In the genomic region with DNA sequence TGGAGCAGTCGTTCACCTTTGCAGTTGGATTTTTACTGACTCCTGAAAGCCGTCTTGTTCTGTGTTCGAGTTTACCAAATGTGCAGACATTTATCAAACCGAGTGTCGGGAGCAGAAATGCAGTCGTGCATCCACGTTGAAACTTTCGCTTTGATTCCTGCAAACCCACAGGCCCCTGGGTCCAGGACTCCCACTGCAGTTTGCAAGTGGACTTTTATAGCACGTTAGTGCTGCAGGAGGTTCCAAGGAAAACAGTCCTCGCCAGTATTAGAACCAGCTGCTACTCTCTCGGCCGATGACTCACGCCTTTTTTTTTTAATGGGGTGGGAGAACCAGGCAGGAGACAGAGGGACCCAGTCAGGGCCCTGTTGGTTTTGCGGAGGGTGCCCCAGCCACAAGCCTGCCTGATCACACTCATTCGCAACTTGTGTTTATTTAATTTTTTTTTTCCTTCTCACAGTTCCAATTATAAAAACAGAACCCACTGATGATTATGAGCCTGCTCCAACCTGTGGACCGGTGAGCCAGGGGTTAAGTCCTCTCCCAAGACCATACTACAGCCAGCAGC, we compare ENCODE assay signal across 11 cellular contexts.
A peak's percentile ranks its signal among the peaks of the same experiment; 100 is the strongest.
DNase-seq lines count a peak whose midpoint lies in the region; ATAC-seq and TF ChIP-seq lines count a peak whose summit lies in the region.
"Had no signal": no experiment of that assay in that cellular context is flagged by ENCODE, and none has a peak within 500 bp of the region (broad histone marks: within the 10 kb centered on the region; RNA-seq: fewer than 3 reads in every experiment).

No MANE protein-coding gene starts in this region.

- H3K27me3 ChIP-seq in SJSA1 (replicated peaks) (no peaks in the 10 kb centered on the region), heart left ventricle (no peaks in the 10 kb centered on the region), skeletal muscle satellite cell (ENCODE audit: control insufficient read depth, insufficient read depth, low read length) (peaks cover 6% of the 10 kb centered on the region), esophagus squamous epithelium (no peaks in the 10 kb centered on the region)

- peak; percentile 83 for DNase-seq in GM04503 (ENCODE audit: low read depth)
- DNase-seq in SJSA1 (ENCODE audit: low read depth in 1 of 2, low spot score in 2 of 2), result peak; percentile 72 to 90
- DNase-seq in heart left ventricle, result peak in 3 of 5 donors; percentile 31 to 60 (median 55)
- DNase-seq in esophagus squamous epithelium (lab: John Stamatoyannopoulos, UW), result no peak
- no peak for DNase-seq in SHP77 (lab: John Stamatoyannopoulos, UW)
- DNase-seq in DMS153 treated with DMSO at 0.1 percent for 48 hours (lab: John Stamatoyannopoulos, UW; ENCODE audit: unreplicated experiment), result no peak
- no peak for DNase-seq in RPMI8226
- DNase-seq: activated gamma-delta T cell, erythroblast, NCI-H1930 had no signal

- 67 to 84% (median 74%) methylated on average over 16 of the region's 16 CpGs for WGBS in heart left ventricle, 4 donors
- WGBS in esophagus squamous epithelium, 2 donors, result 72 to 73% methylated on average over 16 of the region's 16 CpGs

- peaks cover 30% of the 10 kb centered on the region for H3K4me1 ChIP-seq in SJSA1 (replicated peaks)
- peaks cover 0 to 22% (median 3%) of the 10 kb centered on the region in 12 donors for H3K4me1 ChIP-seq in heart left ventricle
- peaks cover 24% of the 10 kb centered on the region for H3K4me1 ChIP-seq in skeletal muscle satellite cell (ENCODE audit: control insufficient read depth, insufficient read depth, low read length)
- peaks cover 0 to 16% (median 3%) of the 10 kb centered on the region in 3 donors for H3K4me1 ChIP-seq in esophagus squamous epithelium

- no peaks in the 10 kb centered on the region for H3K9me3 ChIP-seq in SJSA1 (replicated peaks)
- H3K9me3 ChIP-seq in heart left ventricle, result no peaks in the 10 kb centered on the region
- no peaks in the 10 kb centered on the region for H3K9me3 ChIP-seq in skeletal muscle satellite cell (replicated peaks; ENCODE audit: low read length)
- no peaks in the 10 kb centered on the region for H3K9me3 ChIP-seq in esophagus squamous epithelium

- H3K4me2 ChIP-seq in skeletal muscle satellite cell (ENCODE audit: low read length), result peak overlapping the region; percentile 85

- TF ChIP-seq POLR2A in heart left ventricle (IDR thresholded peaks at IDR 0.05) (no peak), esophagus squamous epithelium (IDR thresholded peaks at IDR 0.05) (no peak)

- intact Hi-C loops in heart left ventricle (cut with DNase I) (no loop called here), esophagus squamous epithelium (cut with DNase I) (no loop called here)

- TF ChIP-seq CTCF in heart left ventricle (IDR thresholded peaks at IDR 0.05) (no peak), esophagus squamous epithelium (IDR thresholded peaks at IDR 0.05) (no peak)

- H3K4me3 ChIP-seq in SJSA1 (peak overlapping the region; percentile 19), heart left ventricle (peak overlapping the region in 6 of 12 donors; percentile 15 to 44 (median 28)), skeletal muscle satellite cell (ENCODE audit: low read length) (peak overlapping the region; percentile 64), esophagus squamous epithelium (peak overlapping the region in 1 of 4 donors; percentile 26)

- peak overlapping the region; percentile 79 for H3K9ac ChIP-seq in skeletal muscle satellite cell (ENCODE audit: low read depth, low read length)

- H3K36me3 ChIP-seq in SJSA1 (peaks cover 7% of the 10 kb centered on the region), heart left ventricle (peaks cover 0 to 31% (median 15%) of the 10 kb centered on the region in 9 donors), skeletal muscle satellite cell (ENCODE audit: insufficient read depth, low read length) (no peaks in the 10 kb centered on the region), esophagus squamous epithelium (peaks cover 0 to 34% (median 6%) of the 10 kb centered on the region in 3 donors)

- ATAC-seq in heart left ventricle, result peak; percentile 44 to 81 (median 66)

- H3K27ac ChIP-seq in SJSA1 (peak overlapping the region; percentile 95), heart left ventricle (peak overlapping the region in 8 of 12 donors; percentile 13 to 76 (median 41)), esophagus squamous epithelium (no peak overlapping the region)

Comparison
In these comparisons a context has a peak if more than half of its experiments do, and no peak if none do; other contexts are left out.
1. DNase-seq: peak in GM04503 (single experiment), SJSA1 (2 of 2) and heart left ventricle (3 of 5); none in esophagus squamous epithelium (single experiment), SHP77 (0 of 2), DMS153 treated with DMSO at 0.1 percent for 48 hours (single experiment) and RPMI8226 (single experiment).
2. H3K27ac ChIP-seq: peak in SJSA1 (single experiment) and heart left ventricle (8 of 12); none in esophagus squamous epithelium (0 of 4).